19 cellular contexts compared by ENCODE assay signal in genomic region chr6:170234419-170234818, GRCh38. TPM values are rescaled to one million over a fixed set of nuclear protein-coding genes. Genes with fewer than 3 reads are reported as not detected.
DNase-seq lines count a peak whose midpoint lies in the region; ATAC-seq, FAIRE-seq and TF ChIP-seq lines count a peak whose summit lies in the region.
"Had no signal": no experiment of that assay in that cellular context is flagged by ENCODE, and none has a peak within 500 bp of the region (broad histone marks: within the 10 kb centered on the region; RNA-seq: fewer than 3 reads in every experiment).

No MANE protein-coding gene starts in this region.

- no peak overlapping the region for H2BK15ac ChIP-seq in H1 (ENCODE audit: low read length)

- H3K9me3 Mint-ChIP-seq in neural progenitor cell: no peaks in the 10 kb centered on the region

- H3K9ac ChIP-seq in H1 (replicated peaks in 1 of 4; ENCODE audit: extremely low read depth in 1 of 4, low read depth in 3 of 4, low read length in 3 of 4) (no peak overlapping the region), neural progenitor cell (no peak overlapping the region)

- peak; percentile 39 for DNase-seq in cardiac septum (ENCODE audit: low spot score)
- DNase-seq in left ventricle myocardium inferior: no peak
- no peak for DNase-seq in H1 (ENCODE audit: low read depth in 1 of 2, low spot score in 2 of 2)
- peak; percentile 87 for DNase-seq in neural progenitor cell (ENCODE audit: low spot score)
- no peak for DNase-seq in CD1c-positive myeloid dendritic cell (ENCODE audit: extremely low spot score)
- DNase-seq in activated T-cell treated with anti-CD3 and anti-CD28 coated beads for 4 hours: no peak
- no peak for DNase-seq in NCI-H345 treated with DMSO at 0.1 percent for 48 hours (lab: John Stamatoyannopoulos, UW; ENCODE audit: unreplicated experiment)
- DNase-seq: DMS79, KBM-7, NCI-H1048, NCI-H2227 treated with DMSO at 0.1 percent for 48 hours, NCI-H526, OCI-M1, RPMI8226 had no signal

- H3K14ac ChIP-seq in H1 (ENCODE audit: insufficient read length): no peak overlapping the region

- peak overlapping the region; percentile 15 for H3K27ac Mint-ChIP-seq in neural progenitor cell
- H3K27ac Mint-ChIP-seq: CD14-positive monocyte had no signal

- peak overlapping the region; percentile 18 for H3K4me3 Mint-ChIP-seq in neural progenitor cell
- H3K4me3 Mint-ChIP-seq: CD14-positive monocyte had no signal

- no peak overlapping the region for H2BK120ac ChIP-seq in H1 (replicated peaks; ENCODE audit: low read depth, low read length)

- H4K8ac ChIP-seq in H1 (ENCODE audit: extremely low read depth, insufficient read depth, low read length): no peak overlapping the region

- no peaks in the 10 kb centered on the region for H3K36me3 ChIP-seq in left ventricle myocardium inferior
- H3K36me3 ChIP-seq in H1 (ENCODE audit: control insufficient read depth in 2 of 4, insufficient read depth in 4 of 4, low read length in 3 of 4): no peaks in the 10 kb centered on the region
- no peaks in the 10 kb centered on the region for H3K36me3 ChIP-seq in neural progenitor cell
- H3K36me3 ChIP-seq: HAP-1 had no signal

- CTCF ChIA-PET in H1 (lab: Charles Lee; ENCODE audit: partially characterized antibody): no interaction called here

- H3K4ac ChIP-seq in H1 (replicated peaks; ENCODE audit: insufficient read length, low read depth, low read length): no peak overlapping the region

- H3K27me3 ChIP-seq in left ventricle myocardium inferior (ENCODE audit: low read depth) (peaks cover 8% of the 10 kb centered on the region), H1 (replicated peaks in 1 of 4; ENCODE audit: control insufficient read depth in 3 of 4, extremely low read depth in 1 of 4, insufficient read depth in 3 of 4, low read length in 3 of 4) (no peaks in the 10 kb centered on the region; a peak in 1 of 7 replicates), neural progenitor cell (no peaks in the 10 kb centered on the region)

- H3K4me3 ChIP-seq in left ventricle myocardium inferior: no peak overlapping the region
- H3K4me3 ChIP-seq in H1 (ENCODE audit: extremely low read depth in 1 of 4, insufficient read depth in 2 of 4, low read depth in 3 of 4, low read length in 4 of 4): no peak overlapping the region
- peak overlapping the region; percentile 6 for H3K4me3 ChIP-seq in neural progenitor cell
- H3K4me3 ChIP-seq: GM12878, HAP-1 had no signal

- TF ChIP-seq CTCF in left ventricle myocardium inferior (IDR thresholded peaks at IDR 0.05; ENCODE audit: borderline replicate concordance) (no peak), H1 (IDR thresholded peaks at IDR 0.05; ENCODE audit: control extremely low read depth in 1 of 3, insufficient read depth in 1 of 3, low read depth in 1 of 3, low read length in 3 of 3) (no peak), neural progenitor cell (IDR thresholded peaks at IDR 0.05) (no peak)

- POLR2A ChIA-PET in H1 (lab: Charles Lee; ENCODE audit: partially characterized antibody): no interaction called here

- 0 out of 2 replicates have a peak overlapping the region, but pooled peaks have one; percentile 46 for H2AK5ac ChIP-seq in H1 (ENCODE audit: low read depth, low read length)

- H3K79me2 ChIP-seq in H1 (ENCODE audit: control insufficient read depth in 1 of 2, insufficient read depth in 2 of 2, low read length in 2 of 2) (no peaks in the 10 kb centered on the region), neural progenitor cell (ENCODE audit: low read depth) (no peaks in the 10 kb centered on the region)

- no peak overlapping the region for H3K23ac ChIP-seq in H1 (ENCODE audit: insufficient read length)

- H3K79me1 ChIP-seq in H1 (ENCODE audit: low read depth, low read length): no peaks in the 10 kb centered on the region

- H3K27me3 Mint-ChIP-seq in neural progenitor cell (ENCODE audit: insufficient read depth, low read depth): peaks cover 6% of the 10 kb centered on the region

- H2AFZ ChIP-seq in H1 (ENCODE audit: low read length): no peak overlapping the region
- no peak overlapping the region for H2AFZ ChIP-seq in neural progenitor cell (replicated peaks)

- no peak overlapping the region for H3K27ac ChIP-seq in left ventricle myocardium inferior (replicated peaks)
- no peak overlapping the region for H3K27ac ChIP-seq in H1 (ENCODE audit: low read depth, low read length)
- H3K27ac ChIP-seq in neural progenitor cell: peak overlapping the region; percentile 93
- H3K27ac ChIP-seq: HL-60 had no signal

- intact Hi-C loops in cardiac septum (cut with DNase I): no loop called here
- intact Hi-C loops in left ventricle myocardium inferior (cut with micrococcal nuclease): no loop called here

- H4K20me1 ChIP-seq in H1 (replicated peaks in 1 of 2; ENCODE audit: control insufficient read depth in 1 of 2, insufficient read depth in 2 of 2, low read length in 2 of 2): no peaks in the 10 kb centered on the region
- H4K20me1 ChIP-seq in neural progenitor cell (ENCODE audit: low read depth): no peaks in the 10 kb centered on the region

- peaks cover 43% of the 10 kb centered on the region for H3F3A ChIP-seq in neural progenitor cell (ENCODE audit: low read depth)

- no peak for TF ChIP-seq EP300 in H1 (IDR thresholded peaks at IDR 0.05; ENCODE audit: borderline replicate concordance in 1 of 2, low read depth in 2 of 2, low read length in 2 of 2)

- TF ChIP-seq RAD21 in H1 (IDR thresholded peaks at IDR 0.05 in 1 of 2, conservative IDR thresholded peaks at IDR 0.05 in 1 of 2; ENCODE audit: low read depth in 2 of 2, low read length in 2 of 2): no peak

- no peaks in the 10 kb centered on the region for H3K36me3 Mint-ChIP-seq in neural progenitor cell
- H3K36me3 Mint-ChIP-seq: CD14-positive monocyte had no signal

- no peak overlapping the region for H4K5ac ChIP-seq in H1 (ENCODE audit: insufficient read length, low read depth, low read length)

- WGBS in H1 (ENCODE audit: extremely low coverage in 1 of 2, insufficient coverage in 1 of 2, insufficient read length in 1 of 2, insufficient replicate concordance in 2 of 2, low coverage in 1 of 2, low lambda C conversion rate in 2 of 2, missing lambda C conversion rate in 1 of 2), 2 experiments: 87% methylated on average over 9 of the region's 9 CpGs; no CpG with 5 or more reads in 1 of the 2 experiments

- peaks cover 60% of the 10 kb centered on the region for H3K4me1 Mint-ChIP-seq in neural progenitor cell

- no peaks in the 10 kb centered on the region for H3K9me3 ChIP-seq in left ventricle myocardium inferior (replicated peaks)
- H3K9me3 ChIP-seq in H1 (ENCODE audit: insufficient read depth in 2 of 2, low read depth in 1 of 2, low read length in 1 of 2): no peaks in the 10 kb centered on the region
- no peaks in the 10 kb centered on the region for H3K9me3 ChIP-seq in neural progenitor cell (ENCODE audit: low read depth)
- H3K9me3 ChIP-seq: HAP-1 had no signal

- H2BK5ac ChIP-seq in H1 (ENCODE audit: low read depth, low read length): no peak overlapping the region

- ATAC-seq in HG02642 (IDR thresholded peaks at IDR 0.05; ENCODE audit: poor library complexity, unreplicated experiment): no peak
- ATAC-seq: GM12878 had no signal

- H3K23me2 ChIP-seq in H1 (ENCODE audit: low read depth, low read length): no peaks in the 10 kb centered on the region; the same call in 1 of the 2 replicates

- H2BK20ac ChIP-seq in H1 (ENCODE audit: low read length): no peak overlapping the region

- TF ChIP-seq POLR2A in H1 (IDR thresholded peaks at IDR 0.05; ENCODE audit: control extremely low read depth in 1 of 2, low read depth in 2 of 2, low read length in 2 of 2): no peak

- no peak overlapping the region for H3K18ac ChIP-seq in H1 (ENCODE audit: extremely low read depth, low read length)

- no peak overlapping the region; the same call in 1 of the 2 replicates for H2BK12ac ChIP-seq in H1 (ENCODE audit: low read depth, low read length)

- no peak for FAIRE-seq in H1 (lab: Jason Lieb, UNC)
- FAIRE-seq: GM12878 had no signal

- H4K91ac ChIP-seq in H1 (replicated peaks; ENCODE audit: insufficient read length, low read length): no peak overlapping the region

- no peak overlapping the region for H3K56ac ChIP-seq in H1 (replicated peaks; ENCODE audit: insufficient read length, low read depth, low read length)

- peaks cover 11% of the 10 kb centered on the region for H3K4me1 ChIP-seq in left ventricle myocardium inferior
- peaks cover 0 to 10% (median 3%) of the 10 kb centered on the region in 4 experiments; a peak in 5 of 7 replicates for H3K4me1 ChIP-seq in H1 (replicated peaks in 1 of 4; ENCODE audit: control insufficient read depth in 3 of 4, insufficient read depth in 4 of 4, low read length in 3 of 4)
- H3K4me1 ChIP-seq in neural progenitor cell: peaks cover 55% of the 10 kb centered on the region

- H3K4me2 ChIP-seq in H1 (ENCODE audit: insufficient read depth in 1 of 2, low read depth in 2 of 2, low read length in 2 of 2): no peak overlapping the region
- peak overlapping the region; percentile 65 for H3K4me2 ChIP-seq in neural progenitor cell

TF ChIP-seq in H1, 55 proteins besides CTCF, POLR2A, EP300 and RAD21:
- TF ChIP-seq POU5F1 (IDR thresholded peaks at IDR 0.05; ENCODE audit: low read depth, low read length): no peak
- no peak for TF ChIP-seq KDM4A (IDR thresholded peaks at IDR 0.05; ENCODE audit: low read depth, low read length, severe bottlenecking)
- no peak for TF ChIP-seq E2F6 (IDR thresholded peaks at IDR 0.05)
- no peak for TF ChIP-seq BRCA1 (IDR thresholded peaks at IDR 0.05; ENCODE audit: low read depth, low read length)

RNA-seq across cellular contexts. Expression of gene DLL1, which starts 56.5 kb away (rescaled TPM):
- total RNA-seq in cardiac septum: 6.4 TPM
- 11.7 TPM for total RNA-seq in left ventricle myocardium inferior
- total RNA-seq in H1 (2021; fragmentation: NEBNext Ultra II Directional; extraction: Animal tissue kit (Norgen Biotek cat#: 25700)): 3.8 and 5.6 TPM in 2 replicates
- 1.7 and 3.1 TPM in 2 replicates for polyA plus RNA-seq in H1 (2011; rRNA removed)
- polyA plus RNA-seq in H1 (2011; cell fraction: cytosol; rRNA removed): 3.3 TPM
- polyA plus RNA-seq in H1 (2011; cell fraction: nucleus; rRNA removed): 8.7 TPM
- polyA plus RNA-seq in H1 (2012, experiment 1 of 2): 1.5 to 2.8 TPM (median 2.7 TPM) in 4 replicates
- 1.5 TPM for polyA plus RNA-seq in H1 (2012, experiment 2 of 2)
- 1.4 TPM for polyA plus RNA-seq in H1 (2013, experiment 1 of 2)
- polyA plus RNA-seq in H1 (2013, experiment 2 of 2): 1.0 TPM
- polyA minus RNA-seq in H1 (2011; rRNA and poly(A)+ RNA removed): 0.39 and 0.95 TPM in 2 replicates
- polyA minus RNA-seq in H1 (2011; cell fraction: cytosol; rRNA and poly(A)+ RNA removed): 2.3 TPM
- polyA minus RNA-seq in H1 (2011; cell fraction: nucleus; rRNA and poly(A)+ RNA removed): 2.6 TPM
- 35.9 and 91.8 TPM in 2 replicates for total RNA-seq in neural progenitor cell (ENCODE audit: low replicate concordance)
- polyA plus RNA-seq: CD14-positive monocyte had no signal

Comparison
In these comparisons a context has a peak if more than half of its experiments do, and no peak if none do; other contexts are left out.
1. DNase-seq: peak in cardiac septum (single experiment) and neural progenitor cell (single experiment); none in left ventricle myocardium inferior (single experiment), H1 (0 of 2), CD1c-positive myeloid dendritic cell (single experiment), activated T-cell treated with anti-CD3 and anti-CD28 coated beads for 4 hours (single experiment) and NCI-H345 treated with DMSO at 0.1 percent for 48 hours (single experiment).